16 cellular contexts compared by ENCODE assay signal in genomic region chr4:121185960-121186359, GRCh38. TPM values are rescaled to one million over a fixed set of nuclear protein-coding genes. Genes with fewer than 3 reads are reported as not detected.
DNase-seq lines count a peak whose midpoint lies in the region; ATAC-seq and TF ChIP-seq lines count a peak whose summit lies in the region.
"Had no signal": no experiment of that assay in that cellular context is flagged by ENCODE, and none has a peak within 500 bp of the region (broad histone marks: within the 10 kb centered on the region; RNA-seq: fewer than 3 reads in every experiment).

No MANE protein-coding gene starts in this region.

- ATAC-seq in GM18868 (IDR thresholded peaks at IDR 0.05; ENCODE audit: unreplicated experiment) (peak; percentile 56), GM21786 (IDR thresholded peaks at IDR 0.05; ENCODE audit: unreplicated experiment) (peak; percentile 55), HG03280 (IDR thresholded peaks at IDR 0.05; ENCODE audit: unreplicated experiment) (peak; percentile 42), omental fat pad (ENCODE audit: low FRiP score) (no peak)

- no peak for TF ChIP-seq CTCF in omental fat pad (IDR thresholded peaks at IDR 0.05)

- DNase-seq in occipital lobe (lab: John Stamatoyannopoulos, UW) (peak; percentile 24), NCI-H2227 (lab: John Stamatoyannopoulos, UW; ENCODE audit: unreplicated experiment) (no peak), COR-L47 (lab: John Stamatoyannopoulos, UW) (no peak), omental fat pad (ENCODE audit: low spot score) (no peak)
- no peak for DNase-seq in activated CD8-positive, alpha-beta memory T cell treated with anti-CD3 and anti-CD28 coated beads, Interleukin-2, amount 50 U/mL, for 4 hours
- DNase-seq: endodermal cell, glutamatergic neuron, lower lobe of right lung, NCI-H1105 treated with DMSO at 0.1 percent for 48 hours, NCI-H774, ovary, SHP77 treated with DMSO at 0.1 percent for 48 hours had no signal

RNA-seq across cellular contexts. Expression of gene TNIP3, which starts 21.8 kb away (rescaled TPM):
- total RNA-seq in occipital lobe (0.47 TPM), omental fat pad (1 to 10 TPM in 2 of 4 donors, not detected in 2; 1.3 to 1.7 TPM)
- total RNA-seq: HT-29 had no signal
